Comparison of ENCODE assay signal across 8 cellular contexts in genomic region chr17:63842173-63842539, GRCh38. TPM values are rescaled to one million over a fixed set of nuclear protein-coding genes. Genes with fewer than 3 reads are reported as not detected.
DNase-seq lines count a peak whose midpoint lies in the region; ATAC-seq and TF ChIP-seq lines count a peak whose summit lies in the region.

No MANE protein-coding gene starts in this region.

- no peak for TF ChIP-seq POLR2A in spleen (IDR thresholded peaks at IDR 0.05)

- peak overlapping the region; percentile 93 for H3K4me3 Mint-ChIP-seq in activated T-helper 17 cell treated with anti-CD3 and anti-CD28 coated beads, Interleukin-2, amount 50 U/mL, for 72 hours

- 0 to 1% (median 0%) methylated on average over 13 to 36 of the region's 36 CpGs for WGBS in spleen, 5 donors

- peak overlapping the region; percentile 91 to 97 (median 97) for H3K27ac ChIP-seq in spleen

- DNase-seq in BE2C (peak; percentile 42), spleen (peak; percentile 92), COR-L47 (lab: John Stamatoyannopoulos, UW) (no peak), COLO829 (ENCODE audit: low spot score) (no peak)

- H3K27me3 Mint-ChIP-seq in activated T-helper 17 cell treated with anti-CD3 and anti-CD28 coated beads, Interleukin-2, amount 50 U/mL, for 72 hours = no peaks in the 10 kb centered on the region

- peak overlapping the region; percentile 96 for H3K27ac Mint-ChIP-seq in activated T-helper 17 cell treated with anti-CD3 and anti-CD28 coated beads, Interleukin-2, amount 50 U/mL, for 72 hours

- peak; percentile 34 for ATAC-seq in GM19023 (IDR thresholded peaks at IDR 0.05; ENCODE audit: unreplicated experiment)
- peak; percentile 6 for ATAC-seq in HG03457 (IDR thresholded peaks at IDR 0.05; ENCODE audit: unreplicated experiment)
- peak; percentile 20 for ATAC-seq in activated T-helper 17 cell treated with anti-CD3 and anti-CD28 coated beads, Interleukin-2, amount 50 U/mL, for 72 hours (replicated peaks)

- H3K4me1 ChIP-seq in BE2C (peaks cover 7% of the 10 kb centered on the region; the same call in 1 of the 2 replicates), spleen (peaks cover 42 to 71% (median 58%) of the 10 kb centered on the region in 6 donors)

- H3K4me3 ChIP-seq in BE2C (ENCODE audit: low read depth, low read length) (peak overlapping the region; percentile 97), iPS-11a (ENCODE audit: low read depth, low read length) (peak overlapping the region; percentile 82), spleen (peak overlapping the region; percentile 60 to 91 (median 84))

- no peak for TF ChIP-seq CTCF in BE2C (IDR thresholded peaks at IDR 0.05; ENCODE audit: low read depth, low read length)
- no peak for TF ChIP-seq CTCF in spleen (IDR thresholded peaks at IDR 0.05 in 8 of 11, conservative IDR thresholded peaks at IDR 0.05 in 3 of 11)

- intact Hi-C loops in spleen (cut with DNase I; ENCODE audit: low total_unique reads) = no loop called here

- H3K36me3 Mint-ChIP-seq in activated T-helper 17 cell treated with anti-CD3 and anti-CD28 coated beads, Interleukin-2, amount 50 U/mL, for 72 hours (ENCODE audit: low read depth) = peaks cover 16% of the 10 kb centered on the region

- H3K4me1 Mint-ChIP-seq in activated T-helper 17 cell treated with anti-CD3 and anti-CD28 coated beads, Interleukin-2, amount 50 U/mL, for 72 hours = peaks cover 13% of the 10 kb centered on the region

- H3K9me3 Mint-ChIP-seq in activated T-helper 17 cell treated with anti-CD3 and anti-CD28 coated beads, Interleukin-2, amount 50 U/mL, for 72 hours = no peaks in the 10 kb centered on the region

- H3K9me3 ChIP-seq in BE2C = no peaks in the 10 kb centered on the region
- H3K9me3 ChIP-seq in spleen = no peaks in the 10 kb centered on the region

- H3K36me3 ChIP-seq in BE2C (peaks cover 7% of the 10 kb centered on the region), spleen (peaks cover 0 to 13% (median 3%) of the 10 kb centered on the region in 6 donors)

- no peaks in the 10 kb centered on the region for H3K27me3 ChIP-seq in BE2C
- H3K27me3 ChIP-seq in spleen (replicated peaks in 1 of 7) = peaks cover 0 to 7% (median 0%) of the 10 kb centered on the region in 7 donors

RNA-seq across cellular contexts. Expression of gene SMARCD2, which starts 0.3 kb away (rescaled TPM):
- 96.0 TPM for polyA plus RNA-seq in BE2C (2012; ENCODE audit: insufficient read depth, insufficient read length, low read depth)
- 100 to 1,000 TPM in 1 of 2 donors, 10 to 100 TPM in 1; 82.7 to 112 TPM for total RNA-seq in activated T-helper 17 cell treated with anti-CD3 and anti-CD28 coated beads, Interleukin-2, amount 50 U/mL, for 72 hours
- total RNA-seq in spleen = 100 to 1,000 TPM in 3 of 7 donors, 10 to 100 TPM in 4; 76.5 to 154 (median 95.7) TPM
- polyA plus RNA-seq in spleen = 10 to 100 TPM; 47.3 to 84.8 (median 57.9) TPM

RNA-seq across cellular contexts. Expression of gene FTSJ3, which starts 14.7 kb away (rescaled TPM):
- 85.5 TPM for polyA plus RNA-seq in BE2C (2012; ENCODE audit: insufficient read depth, insufficient read length, low read depth)
- total RNA-seq in activated T-helper 17 cell treated with anti-CD3 and anti-CD28 coated beads, Interleukin-2, amount 50 U/mL, for 72 hours = 10 to 100 TPM; 36.3 to 74.1 TPM
- 10 to 100 TPM; 26.1 to 45.7 (median 37.7) TPM for total RNA-seq in spleen
- 10 to 100 TPM; 13.5 to 22.9 (median 16.3) TPM for polyA plus RNA-seq in spleen

RNA-seq across cellular contexts. Expression of gene PSMC5, which starts 14.9 kb away (rescaled TPM):
- 478 TPM for polyA plus RNA-seq in BE2C (2012; ENCODE audit: insufficient read depth, insufficient read length, low read depth)
- 100 to 1,000 TPM; 102 to 172 TPM for total RNA-seq in activated T-helper 17 cell treated with anti-CD3 and anti-CD28 coated beads, Interleukin-2, amount 50 U/mL, for 72 hours
- total RNA-seq in spleen = 100 to 1,000 TPM in 2 of 7 donors, 10 to 100 TPM in 5; 74.5 to 102 (median 97.2) TPM
- polyA plus RNA-seq in spleen = 100 to 1,000 TPM; 135 to 175 (median 147) TPM

RNA-seq across cellular contexts. Expression of gene CSH2, which starts 31.3 kb away (rescaled TPM):
- polyA plus RNA-seq in BE2C (2012; ENCODE audit: insufficient read depth, insufficient read length, low read depth) = not detected
- total RNA-seq in activated T-helper 17 cell treated with anti-CD3 and anti-CD28 coated beads, Interleukin-2, amount 50 U/mL, for 72 hours = 1 to 10 TPM; 2.3 to 3.5 TPM
- not detected for total RNA-seq in spleen
- polyA plus RNA-seq in spleen = not detected

RNA-seq across cellular contexts. Expression of gene GH2, which starts 39.6 kb away (rescaled TPM):
- not detected for polyA plus RNA-seq in BE2C (2012; ENCODE audit: insufficient read depth, insufficient read length, low read depth)
- total RNA-seq in activated T-helper 17 cell treated with anti-CD3 and anti-CD28 coated beads, Interleukin-2, amount 50 U/mL, for 72 hours = not detected
- not detected for total RNA-seq in spleen
- polyA plus RNA-seq in spleen = not detected

Comparison
In these comparisons a context has a peak if more than half of its experiments do, and no peak if none do; other contexts are left out.
1. DNase-seq: peak in BE2C (single experiment) and spleen (single experiment); none in COR-L47 (single experiment) and COLO829 (single experiment).
2. Peak in every context shown above with its lines, with median percentiles within 50 percentile points of each other: H3K4me3 ChIP-seq and ATAC-seq.